13 cellular contexts compared by ENCODE assay signal in genomic region chr5:172852490-172853354, GRCh38. TPM values are rescaled to one million over a fixed set of nuclear protein-coding genes. Genes with fewer than 3 reads are reported as not detected.
DNase-seq lines count a peak whose midpoint lies in the region; ATAC-seq and TF ChIP-seq lines count a peak whose summit lies in the region.
"Had no signal": no experiment of that assay in that cellular context is flagged by ENCODE, and none has a peak within 500 bp of the region (broad histone marks: within the 10 kb centered on the region; RNA-seq: fewer than 3 reads in every experiment).

No MANE protein-coding gene starts in this region.

- no peak for TF ChIP-seq CTCF in AG04450 (IDR thresholded peaks at IDR 0.05; ENCODE audit: low read depth, low read length)
- TF ChIP-seq CTCF in omental fat pad (IDR thresholded peaks at IDR 0.05): no peak

- CTCF ChIA-PET in AG04450 (lab: Charles Lee): interaction anchor here (0.6 to 1.1 kb wide), 3 partner anchors 12 to 41 kb away, joined by 3 read pairs; no protein-coding TSS in a partner anchor

- in situ Hi-C loops in ACHN (cut with HindIII; ENCODE audit: low pct_ligation_motif_present, low pct_unique_long_range_greater_than_20kb, low sequenced_read_pairs): no loop called here

- POLR2A ChIA-PET in AG04450 (lab: Yijun Ruan, JAX): no interaction called here

- peaks cover 78% of the 10 kb centered on the region for H3K36me3 ChIP-seq in KOPT-K1 (ENCODE audit: insufficient read depth, low read length)
- H3K36me3 ChIP-seq in duodenal mucosa (ENCODE audit: control insufficient read depth in 1 of 2, insufficient read depth in 2 of 2, low read length in 2 of 2): peaks cover 0 to 4% of the 10 kb centered on the region in 2 donors

- no peaks in the 10 kb centered on the region for H3K36me3 Mint-ChIP-seq in natural killer cell treated with Interleukin-12 subunit alpha and Interleukin-12 subunit beta and Interleukin-15 and Interleukin-18, amount 100 ng/mL, for 72 hours

- ATAC-seq in natural killer cell treated with Interleukin-12 subunit alpha and Interleukin-12 subunit beta and Interleukin-15 and Interleukin-18, amount 100 ng/mL, for 72 hours: peak; percentile 88 to 94
- ATAC-seq in GM21381 (IDR thresholded peaks at IDR 0.05; ENCODE audit: unreplicated experiment) (no peak), omental fat pad (ENCODE audit: low FRiP score) (no peak)

- peak overlapping the region; percentile 73 to 91 for H3K27ac Mint-ChIP-seq in natural killer cell treated with Interleukin-12 subunit alpha and Interleukin-12 subunit beta and Interleukin-15 and Interleukin-18, amount 100 ng/mL, for 72 hours

- DNase-seq in AG04450 (ENCODE audit: low read depth, low spot score) (no peak), ACHN (no peak), omental fat pad (ENCODE audit: low spot score) (no peak)
- DNase-seq in natural killer cell treated with Interleukin-12 subunit alpha and Interleukin-12 subunit beta and Interleukin-15 and Interleukin-18, amount 100 ng/mL, for 72 hours (ENCODE audit: low spot score): peak; percentile 87
- no peak for DNase-seq in stimulated activated CD4-positive, alpha-beta T cell treated with anti-CD3 and anti-CD28 coated beads, Interleukin-12 subunit alpha, Interleukin-12 subunit beta, amount 100 ng/mL, for 4 hours
- DNase-seq: activated naive CD4-positive, alpha-beta T cell treated with Interleukin-2 at 50 U/mL for 16 hours; DMS53; glutamatergic neuron; NCI-H510A treated with DMSO at 0.1 percent for 48 hours had no signal

- peaks cover 60 to 71% of the 10 kb centered on the region in 2 donors for H3K4me1 ChIP-seq in duodenal mucosa (ENCODE audit: control insufficient read depth in 1 of 2, insufficient read depth in 2 of 2, low read length in 2 of 2)

- H3K4me3 Mint-ChIP-seq in natural killer cell treated with Interleukin-12 subunit alpha and Interleukin-12 subunit beta and Interleukin-15 and Interleukin-18, amount 100 ng/mL, for 72 hours: peak overlapping the region; percentile 74
- H3K4me3 Mint-ChIP-seq: neural crest cell had no signal

- H3K4me3 ChIP-seq in AG04450 (ENCODE audit: low read depth, low read length) (no peak overlapping the region), duodenal mucosa (ENCODE audit: low read depth in 1 of 2, low read length in 2 of 2) (no peak overlapping the region)

- no peak overlapping the region for H3K9ac ChIP-seq in duodenal mucosa (ENCODE audit: low read depth in 1 of 2, low read length in 2 of 2)

- H3K27me3 ChIP-seq in AG04450 (ENCODE audit: control insufficient read depth, insufficient read depth, low read length) (no peaks in the 10 kb centered on the region), duodenal mucosa (ENCODE audit: control insufficient read depth in 1 of 2, insufficient read depth in 2 of 2, low read length in 2 of 2) (no peaks in the 10 kb centered on the region)

- H3K4me1 Mint-ChIP-seq in natural killer cell treated with Interleukin-12 subunit alpha and Interleukin-12 subunit beta and Interleukin-15 and Interleukin-18, amount 100 ng/mL, for 72 hours (ENCODE audit: low read depth in 2 of 2): peaks cover 52 to 65% of the 10 kb centered on the region in 2 donors

- H3K27me3 Mint-ChIP-seq in natural killer cell treated with Interleukin-12 subunit alpha and Interleukin-12 subunit beta and Interleukin-15 and Interleukin-18, amount 100 ng/mL, for 72 hours: no peaks in the 10 kb centered on the region

- peak overlapping the region; percentile 92 for H3K27ac ChIP-seq in AG04450 (ENCODE audit: low read depth, low read length)
- H3K27ac ChIP-seq in KOPT-K1 (ENCODE audit: low read depth, low read length, poor library complexity, severe bottlenecking): peak overlapping the region; percentile 44
- peak overlapping the region; percentile 58 for H3K27ac ChIP-seq in duodenal mucosa (ENCODE audit: low read depth, low read length)

- H3K9me3 Mint-ChIP-seq in natural killer cell treated with Interleukin-12 subunit alpha and Interleukin-12 subunit beta and Interleukin-15 and Interleukin-18, amount 100 ng/mL, for 72 hours: no peaks in the 10 kb centered on the region
- H3K9me3 Mint-ChIP-seq: neural crest cell had no signal

- H3K9me3 ChIP-seq in AG04450 (ENCODE audit: control insufficient read depth, insufficient read depth, low read length): no peaks in the 10 kb centered on the region; the same call in 1 of the 2 replicates
- no peaks in the 10 kb centered on the region for H3K9me3 ChIP-seq in KOPT-K1 (ENCODE audit: insufficient read depth, low read length, poor library complexity, severe bottlenecking)
- no peaks in the 10 kb centered on the region for H3K9me3 ChIP-seq in duodenal mucosa (ENCODE audit: control insufficient read depth in 1 of 2, low read length in 2 of 2)

RNA-seq across cellular contexts. Expression of gene ERGIC1, which starts 18.7 kb away (rescaled TPM):
- 137 and 177 TPM in 2 replicates for polyA plus RNA-seq in AG04450 (2011; rRNA removed)
- 230 and 322 TPM in 2 replicates for polyA minus RNA-seq in AG04450 (2011; rRNA and poly(A)+ RNA removed)
- 10 to 100 TPM; 50.8 to 51.4 TPM for total RNA-seq in natural killer cell treated with Interleukin-12 subunit alpha and Interleukin-12 subunit beta and Interleukin-15 and Interleukin-18, amount 100 ng/mL, for 72 hours
- total RNA-seq in omental fat pad: 100 to 1,000 TPM in 3 of 4 donors, 10 to 100 TPM in 1; 98.8 to 227 (median 129) TPM

Comparison
In these comparisons a context has a peak if more than half of its experiments do, and no peak if none do; other contexts are left out.
1. ATAC-seq: peak in natural killer cell treated with Interleukin-12 subunit alpha and Interleukin-12 subunit beta and Interleukin-15 and Interleukin-18, amount 100 ng/mL, for 72 hours (2 of 2); none in GM21381 (single experiment) and omental fat pad (single experiment).
2. Peak in every context shown above with its lines, with median percentiles within 50 percentile points of each other: H3K27ac ChIP-seq.